Comparison of ENCODE assay signal across 8 cellular contexts in genomic region chr2:87629491-87630458, GRCh38.
DNase-seq lines count a peak whose midpoint lies in the region; ATAC-seq and TF ChIP-seq lines count a peak whose summit lies in the region.
"Not testable (repeated sequence)": the region's sequence is repeated elsewhere in the genome, so short reads cannot be mapped to it uniquely, and the experiment has no call there.

No MANE protein-coding gene starts in this region.

- not testable (repeated sequence) for H2AFZ ChIP-seq in IMR-90 (replicated peaks; ENCODE audit: low read length, poor library complexity)

- H3K23ac ChIP-seq in IMR-90 (ENCODE audit: low read depth, low read length): not testable (repeated sequence)

- not testable (repeated sequence) for H3K4me3 Mint-ChIP-seq in activated T-helper 1 cell treated with anti-CD3 and anti-CD28 coated beads, Interleukin-12 subunit alpha, Interleukin-12 subunit beta, Interleukin-2, Interleukin-4 antibody, amounts not matched to agents 30 ng/mL and 10 ng/mL and 1 ng/mL, durations not matched to agents 14 hours and 24 hours and 36 hours; chondrocyte (ENCODE audit: unreplicated experiment)

- in situ Hi-C loops in IMR-90 (cut with MboI; ENCODE audit: low sequenced_read_pairs): not testable (repeated sequence)

- H2BK15ac ChIP-seq in IMR-90 (ENCODE audit: low read depth, low read length): not testable (repeated sequence)

- not testable (repeated sequence) for H3K27me3 ChIP-seq in IMR-90 (ENCODE audit: control insufficient read depth, insufficient read depth, low read length); SJSA1 (replicated peaks)

- DNase-seq in A172 (ENCODE audit: low spot score) (peak; percentile 87), GM04504 (ENCODE audit: low read depth) (peak; percentile 69), IMR-90 (peak; percentile 95), SJSA1 (ENCODE audit: low read depth in 1 of 2, low spot score in 2 of 2) (peak; percentile 55 to 86), chondrocyte (ENCODE audit: low spot score) (peak; percentile 38), glomerular visceral epithelial cell (ENCODE audit: extremely low spot score) (peak; percentile 69), skeletal muscle cell (ENCODE audit: low read depth) (peak; percentile 74)
- DNase-seq in activated T-helper 1 cell treated with anti-CD3 and anti-CD28 coated beads, Interleukin-12 subunit alpha, Interleukin-12 subunit beta, Interleukin-2, Interleukin-4 antibody, amounts not matched to agents 30 ng/mL and 10 ng/mL and 1 ng/mL, durations not matched to agents 14 hours and 24 hours and 36 hours (ENCODE audit: low spot score): peak; percentile 17

- H3K4me2 ChIP-seq in IMR-90 (ENCODE audit: low read depth, low read length): not testable (repeated sequence)

- TF ChIP-seq POLR2A in IMR-90 (IDR thresholded peaks at IDR 0.05; ENCODE audit: low read depth, low read length): not testable (repeated sequence)

- not testable (repeated sequence) for H3K4me3 ChIP-seq in IMR-90 (ENCODE audit: insufficient read depth, low read depth, low read length); SJSA1; skeletal muscle cell (ENCODE audit: low read depth, low read length)

- H4K5ac ChIP-seq in IMR-90 (ENCODE audit: low read depth, low read length): not testable (repeated sequence)

- not testable (repeated sequence) for H3K9me3 ChIP-seq in IMR-90 (ENCODE audit: control insufficient read depth, insufficient read depth, low read length); SJSA1 (replicated peaks)

- H3K27ac Mint-ChIP-seq in activated T-helper 1 cell treated with anti-CD3 and anti-CD28 coated beads, Interleukin-12 subunit alpha, Interleukin-12 subunit beta, Interleukin-2, Interleukin-4 antibody, amounts not matched to agents 30 ng/mL and 10 ng/mL and 1 ng/mL, durations not matched to agents 14 hours and 24 hours and 36 hours: peak overlapping the region; percentile 61
- H3K27ac Mint-ChIP-seq in chondrocyte (ENCODE audit: unreplicated experiment): peak overlapping the region; percentile 57

- no CpG with 5 or more reads among the region's 10 CpGs for WGBS in IMR-90 (ENCODE audit: extremely low coverage in 2 of 2, insufficient read length in 1 of 2), 2 experiments

- not testable (repeated sequence) for H3K9me3 Mint-ChIP-seq in activated T-helper 1 cell treated with anti-CD3 and anti-CD28 coated beads, Interleukin-12 subunit alpha, Interleukin-12 subunit beta, Interleukin-2, Interleukin-4 antibody, amounts not matched to agents 30 ng/mL and 10 ng/mL and 1 ng/mL, durations not matched to agents 14 hours and 24 hours and 36 hours; chondrocyte (ENCODE audit: low read depth)

- POLR2A ChIA-PET in IMR-90 (lab: Charles Lee; ENCODE audit: unreplicated experiment): not testable (repeated sequence)

- H3K27me3 Mint-ChIP-seq in activated T-helper 1 cell treated with anti-CD3 and anti-CD28 coated beads, Interleukin-12 subunit alpha, Interleukin-12 subunit beta, Interleukin-2, Interleukin-4 antibody, amounts not matched to agents 30 ng/mL and 10 ng/mL and 1 ng/mL, durations not matched to agents 14 hours and 24 hours and 36 hours (ENCODE audit: insufficient read depth); chondrocyte (ENCODE audit: low read depth): not testable (repeated sequence)

- not testable (repeated sequence) for TF ChIP-seq RAD21 in IMR-90 (IDR thresholded peaks at IDR 0.05; ENCODE audit: low read length)

- CTCF ChIA-PET in IMR-90 (lab: Yijun Ruan, JAX): not testable (repeated sequence)

- TF ChIP-seq CTCF in IMR-90 (conservative IDR thresholded peaks at IDR 0.05; ENCODE audit: low read depth, low read length); chondrocyte (IDR thresholded peaks at IDR 0.05): not testable (repeated sequence)

- not testable (repeated sequence) for H2AK5ac ChIP-seq in IMR-90 (ENCODE audit: low read depth, low read length)

- H3K14ac ChIP-seq in IMR-90 (replicated peaks; ENCODE audit: low read depth, low read length): not testable (repeated sequence)

- H4K8ac ChIP-seq in IMR-90 (ENCODE audit: low read depth in 2 of 2, low read length in 2 of 2): not testable (repeated sequence)

- not testable (repeated sequence) for H3K56ac ChIP-seq in IMR-90 (ENCODE audit: extremely low read depth, insufficient read depth, low read length)

- not testable (repeated sequence) for BruUV-seq in IMR-90 (replicated peaks; lab: Mats Ljungman, UMichigan)

- H3K4me1 ChIP-seq in IMR-90 (ENCODE audit: control insufficient read depth, insufficient read depth, low read length); SJSA1 (replicated peaks): not testable (repeated sequence)

- H3K36me3 ChIP-seq in IMR-90 (ENCODE audit: control insufficient read depth, insufficient read depth, low read length); SJSA1: not testable (repeated sequence)

- H2AK9ac ChIP-seq in IMR-90 (replicated peaks; ENCODE audit: low read depth, low read length, poor library complexity): not testable (repeated sequence)

- not testable (repeated sequence) for H4K91ac ChIP-seq in IMR-90 (ENCODE audit: insufficient read depth, low read depth, low read length)

- not testable (repeated sequence) for H3K36me3 Mint-ChIP-seq in activated T-helper 1 cell treated with anti-CD3 and anti-CD28 coated beads, Interleukin-12 subunit alpha, Interleukin-12 subunit beta, Interleukin-2, Interleukin-4 antibody, amounts not matched to agents 30 ng/mL and 10 ng/mL and 1 ng/mL, durations not matched to agents 14 hours and 24 hours and 36 hours (ENCODE audit: low read depth); chondrocyte (ENCODE audit: low read depth)

- intact Hi-C loops in IMR-90 (cut with micrococcal nuclease); activated T-helper 1 cell treated with anti-CD3 and anti-CD28 coated beads, Interleukin-12 subunit alpha, Interleukin-12 subunit beta, Interleukin-2, Interleukin-4 antibody, amounts not matched to agents 30 ng/mL and 10 ng/mL and 1 ng/mL, durations not matched to agents 14 hours and 24 hours and 36 hours (cut with micrococcal nuclease): not testable (repeated sequence)

- dilution Hi-C loops in IMR-90 (cut with HindIII; ENCODE audit: low sequenced_read_pairs, unreplicated experiment): not testable (repeated sequence)

- H2BK20ac ChIP-seq in IMR-90 (ENCODE audit: low read depth, low read length): not testable (repeated sequence)

- not testable (repeated sequence) for H3K9me1 ChIP-seq in IMR-90 (ENCODE audit: insufficient read depth, low read length)

- peak; percentile 99 for ATAC-seq in IMR-90 (ENCODE audit: low read depth)

- H3K4ac ChIP-seq in IMR-90 (ENCODE audit: low read depth, low read length): not testable (repeated sequence)

- not testable (repeated sequence) for H2BK120ac ChIP-seq in IMR-90 (ENCODE audit: low read depth, low read length)

- not testable (repeated sequence) for H3K9ac ChIP-seq in IMR-90 (ENCODE audit: low read depth, low read length)

- not testable (repeated sequence) for H3K4me1 Mint-ChIP-seq in activated T-helper 1 cell treated with anti-CD3 and anti-CD28 coated beads, Interleukin-12 subunit alpha, Interleukin-12 subunit beta, Interleukin-2, Interleukin-4 antibody, amounts not matched to agents 30 ng/mL and 10 ng/mL and 1 ng/mL, durations not matched to agents 14 hours and 24 hours and 36 hours (ENCODE audit: low read depth); chondrocyte (ENCODE audit: low read depth)

- not testable (repeated sequence) for H2BK5ac ChIP-seq in IMR-90 (ENCODE audit: low read depth, low read length, poor library complexity, severe bottlenecking)

- not testable (repeated sequence) for H3K18ac ChIP-seq in IMR-90 (ENCODE audit: low read depth, low read length)

- not testable (repeated sequence) for H3K79me1 ChIP-seq in IMR-90 (ENCODE audit: low read depth in 1 of 2, low read length in 2 of 2)

- H3K27ac ChIP-seq in IMR-90 (ENCODE audit: insufficient read depth, low read length): peak overlapping the region; percentile 26; the same call in 1 of the 2 replicates
- H3K27ac ChIP-seq in SJSA1: not testable (repeated sequence)

- H4K20me1 ChIP-seq in IMR-90 (ENCODE audit: insufficient read depth, low read length): not testable (repeated sequence)

TF ChIP-seq in IMR-90, 13 proteins besides CTCF, POLR2A, EP300 and RAD21:
- TF ChIP-seq MAFK (IDR thresholded peaks at IDR 0.05; ENCODE audit: low read depth, low read length): peak; percentile 72
- peak; percentile 87 for TF ChIP-seq NFE2L2 (IDR thresholded peaks at IDR 0.05; ENCODE audit: low read depth, low read length)
- TF ChIP-seq FOS (IDR thresholded peaks at IDR 0.05; ENCODE audit: low read depth, low read length): peak; percentile 52

Comparison
In these comparisons a context has a peak if more than half of its experiments do, and no peak if none do; other contexts are left out.
1. DNase-seq: peak in every context shown above with its lines; median percentile 95 in IMR-90; 87 in A172; 74 in skeletal muscle cell; 70 in SJSA1; 69 in GM04504; 69 in glomerular visceral epithelial cell; 38 in chondrocyte; 17 in activated T-helper 1 cell treated with anti-CD3 and anti-CD28 coated beads, Interleukin-12 subunit alpha, Interleukin-12 subunit beta, Interleukin-2, Interleukin-4 antibody, amounts not matched to agents 30 ng/mL and 10 ng/mL and 1 ng/mL, durations not matched to agents 14 hours and 24 hours and 36 hours.